ENCODE assay signal across 13 cellular contexts in the genomic region with DNA sequence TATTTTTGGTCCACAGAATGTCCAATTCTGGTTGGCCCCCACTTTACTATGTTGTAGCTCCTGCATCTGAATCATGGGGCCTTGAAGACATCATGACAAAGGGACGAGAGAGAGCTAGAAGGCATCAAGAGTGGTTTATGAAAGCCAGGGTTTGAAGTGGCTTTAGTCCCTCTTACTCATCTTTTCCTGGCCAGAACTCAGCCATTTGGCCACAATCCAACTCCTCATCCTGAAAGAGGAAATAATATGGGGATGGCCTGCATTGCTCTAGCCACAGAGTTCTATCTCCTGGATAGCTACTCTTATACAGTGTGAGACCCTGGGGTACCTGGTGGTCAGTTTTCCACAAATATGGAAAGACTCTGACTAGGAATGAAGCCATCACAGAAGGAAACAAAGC.
"Had no signal": no experiment of that assay in that cellular context is flagged by ENCODE, and none has a peak within 500 bp of the region (broad histone marks: within the 10 kb centered on the region; RNA-seq: fewer than 3 reads in every experiment).

No MANE protein-coding gene starts in this region.

- H3K36me3 Mint-ChIP-seq: activated naive CD8-positive, alpha-beta T cell treated with anti-CD3 and anti-CD28 coated beads for 36 hours had no signal

- H3K36me3 ChIP-seq: gastroesophageal sphincter, sigmoid colon, suprapubic skin, upper lobe of left lung had no signal

- H3K4me1 ChIP-seq: gastroesophageal sphincter, suprapubic skin, upper lobe of left lung had no signal

- H3K27me3 ChIP-seq: gastroesophageal sphincter, sigmoid colon, suprapubic skin, upper lobe of left lung had no signal

- H3K27me3 Mint-ChIP-seq: activated CD4-positive, alpha-beta memory T cell treated with anti-CD3 and anti-CD28 coated beads, Interleukin-2, amount 10 ng/mL, durations not matched to agents 7 days and 5 days; activated naive CD8-positive, alpha-beta T cell treated with anti-CD3 and anti-CD28 coated beads for 36 hours had no signal

- DNase-seq: activated CD4-positive, alpha-beta memory T cell treated with anti-CD3 and anti-CD28 coated beads, Interleukin-2, amount 10 ng/mL, durations not matched to agents 7 days and 5 days; activated CD4-positive, alpha-beta T cell treated with anti-CD3 and anti-CD28 coated beads for 1 hour; activated gamma-delta T cell treated with Interleukin-2 at 50 U/mL for 16 hours; activated naive CD8-positive, alpha-beta T cell treated with anti-CD3 and anti-CD28 coated beads for 36 hours; activated T-cell treated with anti-CD3 and anti-CD28 coated beads, Interleukin-2, amount 50 U/mL, for 72 hours; anterior cingulate cortex; nephron progenitor cell; sigmoid colon; stimulated activated CD4-positive, alpha-beta T cell treated with anti-CD3 and anti-CD28 coated beads, Interleukin-12 subunit alpha, Interleukin-12 subunit beta, amount 100 ng/mL, for 4 hours; stimulated activated naive CD4-positive, alpha-beta T cell treated with Interleukin-2 at 50 U/mL for 16 hours; upper lobe of left lung had no signal

- H3K4me3 ChIP-seq: gastroesophageal sphincter, sigmoid colon, suprapubic skin, upper lobe of left lung had no signal

- H3K4me1 Mint-ChIP-seq: activated CD4-positive, alpha-beta memory T cell treated with anti-CD3 and anti-CD28 coated beads, Interleukin-2, amount 10 ng/mL, durations not matched to agents 7 days and 5 days; activated naive CD8-positive, alpha-beta T cell treated with anti-CD3 and anti-CD28 coated beads for 36 hours; nephron progenitor cell had no signal

- H3K9me3 ChIP-seq: sigmoid colon had no signal

- H3K4me3 Mint-ChIP-seq: activated CD4-positive, alpha-beta memory T cell treated with anti-CD3 and anti-CD28 coated beads, Interleukin-2, amount 10 ng/mL, durations not matched to agents 7 days and 5 days; activated naive CD8-positive, alpha-beta T cell treated with anti-CD3 and anti-CD28 coated beads for 36 hours; activated T-cell treated with anti-CD3 and anti-CD28 coated beads, Interleukin-2, amount 50 U/mL, for 72 hours; nephron progenitor cell had no signal

- H3K27ac ChIP-seq: gastroesophageal sphincter, sigmoid colon, suprapubic skin, upper lobe of left lung had no signal

- H3K9me3 Mint-ChIP-seq: activated naive CD8-positive, alpha-beta T cell treated with anti-CD3 and anti-CD28 coated beads for 36 hours; activated T-cell treated with anti-CD3 and anti-CD28 coated beads, Interleukin-2, amount 50 U/mL, for 72 hours had no signal

- H3K27ac Mint-ChIP-seq: activated CD4-positive, alpha-beta memory T cell treated with anti-CD3 and anti-CD28 coated beads, Interleukin-2, amount 10 ng/mL, durations not matched to agents 7 days and 5 days; activated naive CD8-positive, alpha-beta T cell treated with anti-CD3 and anti-CD28 coated beads for 36 hours; activated T-cell treated with anti-CD3 and anti-CD28 coated beads, Interleukin-2, amount 50 U/mL, for 72 hours; nephron progenitor cell had no signal
